1 cellular context compared by ENCODE assay signal in the genomic region with DNA sequence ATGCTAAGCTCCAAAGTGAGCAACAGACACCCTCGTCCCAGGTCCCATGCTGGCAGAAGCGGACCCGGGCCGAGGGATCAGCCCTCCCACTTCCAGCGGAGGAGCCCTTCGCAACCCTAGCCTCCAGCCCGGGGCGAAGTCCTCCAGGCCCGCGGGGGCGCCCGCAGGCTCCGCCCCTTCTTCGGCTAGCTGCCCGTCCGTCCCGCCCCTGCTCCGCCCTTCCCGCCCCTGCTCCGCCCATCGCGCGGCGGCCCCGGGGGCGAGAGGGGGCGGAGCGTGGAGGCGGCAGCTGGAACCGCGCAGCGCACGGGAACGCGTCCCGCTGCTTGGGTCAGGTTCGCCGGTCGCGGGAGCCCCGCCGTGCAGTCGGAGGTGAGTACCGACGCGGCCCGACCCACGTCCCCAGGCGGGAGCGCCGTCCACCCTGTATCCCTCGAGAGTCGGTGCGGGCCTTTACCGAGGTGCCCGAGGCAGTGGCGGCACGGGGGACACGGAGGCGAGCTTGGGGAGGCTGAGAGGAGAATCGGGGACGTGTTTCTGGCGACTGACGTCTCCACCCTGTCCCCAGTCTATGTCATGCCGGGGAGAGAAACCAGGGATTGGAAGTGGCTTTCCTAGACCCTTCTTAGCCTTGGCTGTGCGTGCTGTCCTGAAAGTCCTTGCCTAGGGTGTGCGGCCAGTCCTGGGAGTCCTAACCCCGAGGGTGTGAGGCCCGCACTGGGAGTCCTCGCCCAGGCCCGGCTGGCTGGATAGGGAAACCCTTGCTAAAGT.
TF ChIP-seq lines count a peak whose summit lies in the region.

A gene (plus strand): TSS at position 280 of the 771 bp plus-strand sequence. CDS start 20,864 bp downstream, outside the sequence.

TF ChIP-seq in K562, 482 proteins besides CTCF, POLR2A, EP300 and RAD21 (continued from another document and continues in another):
- no peak for TF ChIP-seq TEAD4 (IDR thresholded peaks at IDR 0.05; ENCODE audit: low read length)
- no peak for TF ChIP-seq TEAD4 (CRISPR knock-in tag; IDR thresholded peaks at IDR 0.05; ENCODE audit: borderline replicate concordance)
- TF ChIP-seq, protein P1, sequence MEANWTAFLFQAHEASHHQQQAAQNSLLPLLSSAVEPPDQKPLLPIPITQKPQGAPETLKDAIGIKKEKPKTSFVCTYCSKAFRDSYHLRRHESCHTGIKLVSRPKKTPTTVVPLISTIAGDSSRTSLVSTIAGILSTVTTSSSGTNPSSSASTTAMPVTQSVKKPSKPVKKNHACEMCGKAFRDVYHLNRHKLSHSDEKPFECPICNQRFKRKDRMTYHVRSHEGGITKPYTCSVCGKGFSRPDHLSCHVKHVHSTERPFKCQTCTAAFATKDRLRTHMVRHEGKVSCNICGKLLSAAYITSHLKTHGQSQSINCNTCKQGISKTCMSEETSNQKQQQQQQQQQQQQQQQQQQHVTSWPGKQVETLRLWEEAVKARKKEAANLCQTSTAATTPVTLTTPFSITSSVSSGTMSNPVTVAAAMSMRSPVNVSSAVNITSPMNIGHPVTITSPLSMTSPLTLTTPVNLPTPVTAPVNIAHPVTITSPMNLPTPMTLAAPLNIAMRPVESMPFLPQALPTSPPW (CRISPR knock-in tag; IDR thresholded peaks at IDR 0.05), result peak; percentile 65; the same call in 1 of the 2 replicates
- no peak for TF ChIP-seq ZNF121 (CRISPR knock-in tag; conservative IDR thresholded peaks at IDR 0.05)
- no peak for TF ChIP-seq BMI1 (IDR thresholded peaks at IDR 0.05; ENCODE audit: low read length)
- TF ChIP-seq C11orf30 (IDR thresholded peaks at IDR 0.05; ENCODE audit: low read depth), result no peak
- TF ChIP-seq TRIM28 (IDR thresholded peaks at IDR 0.05), result no peak
- TF ChIP-seq ILK (tag; IDR thresholded peaks at IDR 0.05; ENCODE audit: borderline replicate concordance, low read depth), result no peak
- no peak for TF ChIP-seq POLR2B (IDR thresholded peaks at IDR 0.05; ENCODE audit: low read depth, partially characterized antibody)
- TF ChIP-seq KHSRP (IDR thresholded peaks at IDR 0.05), result no peak
- TF ChIP-seq CBX8 (IDR thresholded peaks at IDR 0.05; ENCODE audit: borderline replicate concordance, extremely low read depth, low read depth, low read length, poor library complexity, severe bottlenecking), result no peak
- TF ChIP-seq, protein P2, sequence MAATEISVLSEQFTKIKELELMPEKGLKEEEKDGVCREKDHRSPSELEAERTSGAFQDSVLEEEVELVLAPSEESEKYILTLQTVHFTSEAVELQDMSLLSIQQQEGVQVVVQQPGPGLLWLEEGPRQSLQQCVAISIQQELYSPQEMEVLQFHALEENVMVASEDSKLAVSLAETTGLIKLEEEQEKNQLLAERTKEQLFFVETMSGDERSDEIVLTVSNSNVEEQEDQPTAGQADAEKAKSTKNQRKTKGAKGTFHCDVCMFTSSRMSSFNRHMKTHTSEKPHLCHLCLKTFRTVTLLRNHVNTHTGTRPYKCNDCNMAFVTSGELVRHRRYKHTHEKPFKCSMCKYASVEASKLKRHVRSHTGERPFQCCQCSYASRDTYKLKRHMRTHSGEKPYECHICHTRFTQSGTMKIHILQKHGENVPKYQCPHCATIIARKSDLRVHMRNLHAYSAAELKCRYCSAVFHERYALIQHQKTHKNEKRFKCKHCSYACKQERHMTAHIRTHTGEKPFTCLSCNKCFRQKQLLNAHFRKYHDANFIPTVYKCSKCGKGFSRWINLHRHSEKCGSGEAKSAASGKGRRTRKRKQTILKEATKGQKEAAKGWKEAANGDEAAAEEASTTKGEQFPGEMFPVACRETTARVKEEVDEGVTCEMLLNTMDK (IDR thresholded peaks at IDR 0.05; ENCODE audit: borderline replicate concordance, insufficient read depth, low read depth, low read length, poor library complexity, severe bottlenecking), result peak; percentile 90
- no peak for TF ChIP-seq ZNF316 (IDR thresholded peaks at IDR 0.05)
- TF ChIP-seq, protein P3, sequence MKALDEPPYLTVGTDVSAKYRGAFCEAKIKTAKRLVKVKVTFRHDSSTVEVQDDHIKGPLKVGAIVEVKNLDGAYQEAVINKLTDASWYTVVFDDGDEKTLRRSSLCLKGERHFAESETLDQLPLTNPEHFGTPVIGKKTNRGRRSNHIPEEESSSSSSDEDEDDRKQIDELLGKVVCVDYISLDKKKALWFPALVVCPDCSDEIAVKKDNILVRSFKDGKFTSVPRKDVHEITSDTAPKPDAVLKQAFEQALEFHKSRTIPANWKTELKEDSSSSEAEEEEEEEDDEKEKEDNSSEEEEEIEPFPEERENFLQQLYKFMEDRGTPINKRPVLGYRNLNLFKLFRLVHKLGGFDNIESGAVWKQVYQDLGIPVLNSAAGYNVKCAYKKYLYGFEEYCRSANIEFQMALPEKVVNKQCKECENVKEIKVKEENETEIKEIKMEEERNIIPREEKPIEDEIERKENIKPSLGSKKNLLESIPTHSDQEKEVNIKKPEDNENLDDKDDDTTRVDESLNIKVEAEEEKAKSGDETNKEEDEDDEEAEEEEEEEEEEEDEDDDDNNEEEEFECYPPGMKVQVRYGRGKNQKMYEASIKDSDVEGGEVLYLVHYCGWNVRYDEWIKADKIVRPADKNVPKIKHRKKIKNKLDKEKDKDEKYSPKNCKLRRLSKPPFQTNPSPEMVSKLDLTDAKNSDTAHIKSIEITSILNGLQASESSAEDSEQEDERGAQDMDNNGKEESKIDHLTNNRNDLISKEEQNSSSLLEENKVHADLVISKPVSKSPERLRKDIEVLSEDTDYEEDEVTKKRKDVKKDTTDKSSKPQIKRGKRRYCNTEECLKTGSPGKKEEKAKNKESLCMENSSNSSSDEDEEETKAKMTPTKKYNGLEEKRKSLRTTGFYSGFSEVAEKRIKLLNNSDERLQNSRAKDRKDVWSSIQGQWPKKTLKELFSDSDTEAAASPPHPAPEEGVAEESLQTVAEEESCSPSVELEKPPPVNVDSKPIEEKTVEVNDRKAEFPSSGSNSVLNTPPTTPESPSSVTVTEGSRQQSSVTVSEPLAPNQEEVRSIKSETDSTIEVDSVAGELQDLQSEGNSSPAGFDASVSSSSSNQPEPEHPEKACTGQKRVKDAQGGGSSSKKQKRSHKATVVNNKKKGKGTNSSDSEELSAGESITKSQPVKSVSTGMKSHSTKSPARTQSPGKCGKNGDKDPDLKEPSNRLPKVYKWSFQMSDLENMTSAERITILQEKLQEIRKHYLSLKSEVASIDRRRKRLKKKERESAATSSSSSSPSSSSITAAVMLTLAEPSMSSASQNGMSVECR (CRISPR knock-in tag; IDR thresholded peaks at IDR 0.05), result peak; percentile 49; the same call in 1 of the 2 replicates
- no peak for TF ChIP-seq ZNF764 (CRISPR knock-in tag; IDR thresholded peaks at IDR 0.05; ENCODE audit: low read depth)
- TF ChIP-seq CTBP1 (IDR thresholded peaks at IDR 0.05; ENCODE audit: borderline replicate concordance), result peak; percentile 78
- no peak for TF ChIP-seq HIVEP1 (CRISPR knock-in tag; IDR thresholded peaks at IDR 0.05)
- TF ChIP-seq, protein P4, sequence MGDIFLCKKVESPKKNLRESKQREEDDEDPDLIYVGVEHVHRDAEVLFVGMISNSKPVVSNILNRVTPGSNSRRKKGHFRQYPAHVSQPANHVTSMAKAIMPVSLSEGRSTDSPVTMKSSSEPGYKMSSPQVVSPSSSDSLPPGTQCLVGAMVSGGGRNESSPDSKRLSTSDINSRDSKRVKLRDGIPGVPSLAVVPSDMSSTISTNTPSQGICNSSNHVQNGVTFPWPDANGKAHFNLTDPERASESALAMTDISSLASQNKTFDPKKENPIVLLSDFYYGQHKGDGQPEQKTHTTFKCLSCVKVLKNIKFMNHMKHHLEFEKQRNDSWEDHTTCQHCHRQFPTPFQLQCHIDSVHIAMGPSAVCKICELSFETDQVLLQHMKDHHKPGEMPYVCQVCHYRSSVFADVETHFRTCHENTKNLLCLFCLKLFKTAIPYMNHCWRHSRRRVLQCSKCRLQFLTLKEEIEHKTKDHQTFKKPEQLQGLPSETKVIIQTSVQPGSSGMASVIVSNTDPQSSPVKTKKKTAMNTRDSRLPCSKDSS (IDR thresholded peaks at IDR 0.05; ENCODE audit: low read depth, partially characterized antibody), result no peak
- TF ChIP-seq POLR2AphosphoS5 (IDR thresholded peaks at IDR 0.05; ENCODE audit: control insufficient read depth, insufficient read depth, low read depth, low read length), result no peak
- TF ChIP-seq SMARCA5 (IDR thresholded peaks at IDR 0.05), result no peak
- TF ChIP-seq HLTF (IDR thresholded peaks at IDR 0.05), result no peak
- TF ChIP-seq, protein P5, sequence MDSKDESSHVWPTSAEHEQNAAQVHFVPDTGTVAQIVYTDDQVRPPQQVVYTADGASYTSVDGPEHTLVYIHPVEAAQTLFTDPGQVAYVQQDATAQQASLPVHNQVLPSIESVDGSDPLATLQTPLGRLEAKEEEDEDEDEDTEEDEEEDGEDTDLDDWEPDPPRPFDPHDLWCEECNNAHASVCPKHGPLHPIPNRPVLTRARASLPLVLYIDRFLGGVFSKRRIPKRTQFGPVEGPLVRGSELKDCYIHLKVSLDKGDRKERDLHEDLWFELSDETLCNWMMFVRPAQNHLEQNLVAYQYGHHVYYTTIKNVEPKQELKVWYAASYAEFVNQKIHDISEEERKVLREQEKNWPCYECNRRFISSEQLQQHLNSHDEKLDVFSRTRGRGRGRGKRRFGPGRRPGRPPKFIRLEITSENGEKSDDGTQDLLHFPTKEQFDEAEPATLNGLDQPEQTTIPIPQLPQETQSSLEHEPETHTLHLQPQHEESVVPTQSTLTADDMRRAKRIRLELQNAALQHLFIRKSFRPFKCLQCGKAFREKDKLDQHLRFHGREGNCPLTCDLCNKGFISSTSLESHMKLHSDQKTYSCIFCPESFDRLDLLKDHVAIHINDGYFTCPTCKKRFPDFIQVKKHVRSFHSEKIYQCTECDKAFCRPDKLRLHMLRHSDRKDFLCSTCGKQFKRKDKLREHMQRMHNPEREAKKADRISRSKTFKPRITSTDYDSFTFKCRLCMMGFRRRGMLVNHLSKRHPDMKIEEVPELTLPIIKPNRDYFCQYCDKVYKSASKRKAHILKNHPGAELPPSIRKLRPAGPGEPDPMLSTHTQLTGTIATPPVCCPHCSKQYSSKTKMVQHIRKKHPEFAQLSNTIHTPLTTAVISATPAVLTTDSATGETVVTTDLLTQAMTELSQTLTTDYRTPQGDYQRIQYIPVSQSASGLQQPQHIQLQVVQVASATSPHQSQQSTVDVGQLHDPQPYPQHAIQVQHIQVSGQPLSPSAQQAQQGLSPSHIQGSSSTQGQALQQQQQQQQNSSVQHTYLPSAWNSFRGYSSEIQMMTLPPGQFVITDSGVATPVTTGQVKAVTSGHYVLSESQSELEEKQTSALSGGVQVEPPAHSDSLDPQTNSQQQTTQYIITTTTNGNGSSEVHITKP (IDR thresholded peaks at IDR 0.05; ENCODE audit: partially characterized antibody), result no peak
- TF ChIP-seq, protein P6, sequence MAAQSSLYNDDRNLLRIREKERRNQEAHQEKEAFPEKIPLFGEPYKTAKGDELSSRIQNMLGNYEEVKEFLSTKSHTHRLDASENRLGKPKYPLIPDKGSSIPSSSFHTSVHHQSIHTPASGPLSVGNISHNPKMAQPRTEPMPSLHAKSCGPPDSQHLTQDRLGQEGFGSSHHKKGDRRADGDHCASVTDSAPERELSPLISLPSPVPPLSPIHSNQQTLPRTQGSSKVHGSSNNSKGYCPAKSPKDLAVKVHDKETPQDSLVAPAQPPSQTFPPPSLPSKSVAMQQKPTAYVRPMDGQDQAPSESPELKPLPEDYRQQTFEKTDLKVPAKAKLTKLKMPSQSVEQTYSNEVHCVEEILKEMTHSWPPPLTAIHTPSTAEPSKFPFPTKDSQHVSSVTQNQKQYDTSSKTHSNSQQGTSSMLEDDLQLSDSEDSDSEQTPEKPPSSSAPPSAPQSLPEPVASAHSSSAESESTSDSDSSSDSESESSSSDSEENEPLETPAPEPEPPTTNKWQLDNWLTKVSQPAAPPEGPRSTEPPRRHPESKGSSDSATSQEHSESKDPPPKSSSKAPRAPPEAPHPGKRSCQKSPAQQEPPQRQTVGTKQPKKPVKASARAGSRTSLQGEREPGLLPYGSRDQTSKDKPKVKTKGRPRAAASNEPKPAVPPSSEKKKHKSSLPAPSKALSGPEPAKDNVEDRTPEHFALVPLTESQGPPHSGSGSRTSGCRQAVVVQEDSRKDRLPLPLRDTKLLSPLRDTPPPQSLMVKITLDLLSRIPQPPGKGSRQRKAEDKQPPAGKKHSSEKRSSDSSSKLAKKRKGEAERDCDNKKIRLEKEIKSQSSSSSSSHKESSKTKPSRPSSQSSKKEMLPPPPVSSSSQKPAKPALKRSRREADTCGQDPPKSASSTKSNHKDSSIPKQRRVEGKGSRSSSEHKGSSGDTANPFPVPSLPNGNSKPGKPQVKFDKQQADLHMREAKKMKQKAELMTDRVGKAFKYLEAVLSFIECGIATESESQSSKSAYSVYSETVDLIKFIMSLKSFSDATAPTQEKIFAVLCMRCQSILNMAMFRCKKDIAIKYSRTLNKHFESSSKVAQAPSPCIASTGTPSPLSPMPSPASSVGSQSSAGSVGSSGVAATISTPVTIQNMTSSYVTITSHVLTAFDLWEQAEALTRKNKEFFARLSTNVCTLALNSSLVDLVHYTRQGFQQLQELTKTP (IDR thresholded peaks at IDR 0.05; ENCODE audit: low read depth in 1 of 2, partially characterized antibody in 2 of 2), result no peak
- no peak for TF ChIP-seq ZNF79 (CRISPR knock-in tag; IDR thresholded peaks at IDR 0.05; ENCODE audit: low read depth)
- TF ChIP-seq, protein P7, sequence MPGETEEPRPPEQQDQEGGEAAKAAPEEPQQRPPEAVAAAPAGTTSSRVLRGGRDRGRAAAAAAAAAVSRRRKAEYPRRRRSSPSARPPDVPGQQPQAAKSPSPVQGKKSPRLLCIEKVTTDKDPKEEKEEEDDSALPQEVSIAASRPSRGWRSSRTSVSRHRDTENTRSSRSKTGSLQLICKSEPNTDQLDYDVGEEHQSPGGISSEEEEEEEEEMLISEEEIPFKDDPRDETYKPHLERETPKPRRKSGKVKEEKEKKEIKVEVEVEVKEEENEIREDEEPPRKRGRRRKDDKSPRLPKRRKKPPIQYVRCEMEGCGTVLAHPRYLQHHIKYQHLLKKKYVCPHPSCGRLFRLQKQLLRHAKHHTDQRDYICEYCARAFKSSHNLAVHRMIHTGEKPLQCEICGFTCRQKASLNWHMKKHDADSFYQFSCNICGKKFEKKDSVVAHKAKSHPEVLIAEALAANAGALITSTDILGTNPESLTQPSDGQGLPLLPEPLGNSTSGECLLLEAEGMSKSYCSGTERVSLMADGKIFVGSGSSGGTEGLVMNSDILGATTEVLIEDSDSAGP (CRISPR knock-in tag; IDR thresholded peaks at IDR 0.05), result no peak
- TF ChIP-seq, protein P8, sequence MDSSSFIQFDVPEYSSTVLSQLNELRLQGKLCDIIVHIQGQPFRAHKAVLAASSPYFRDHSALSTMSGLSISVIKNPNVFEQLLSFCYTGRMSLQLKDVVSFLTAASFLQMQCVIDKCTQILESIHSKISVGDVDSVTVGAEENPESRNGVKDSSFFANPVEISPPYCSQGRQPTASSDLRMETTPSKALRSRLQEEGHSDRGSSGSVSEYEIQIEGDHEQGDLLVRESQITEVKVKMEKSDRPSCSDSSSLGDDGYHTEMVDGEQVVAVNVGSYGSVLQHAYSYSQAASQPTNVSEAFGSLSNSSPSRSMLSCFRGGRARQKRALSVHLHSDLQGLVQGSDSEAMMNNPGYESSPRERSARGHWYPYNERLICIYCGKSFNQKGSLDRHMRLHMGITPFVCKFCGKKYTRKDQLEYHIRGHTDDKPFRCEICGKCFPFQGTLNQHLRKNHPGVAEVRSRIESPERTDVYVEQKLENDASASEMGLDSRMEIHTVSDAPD (CRISPR knock-in tag; IDR thresholded peaks at IDR 0.05), result no peak
